ENCODE assay signal across 7 cellular contexts in the genomic region with DNA sequence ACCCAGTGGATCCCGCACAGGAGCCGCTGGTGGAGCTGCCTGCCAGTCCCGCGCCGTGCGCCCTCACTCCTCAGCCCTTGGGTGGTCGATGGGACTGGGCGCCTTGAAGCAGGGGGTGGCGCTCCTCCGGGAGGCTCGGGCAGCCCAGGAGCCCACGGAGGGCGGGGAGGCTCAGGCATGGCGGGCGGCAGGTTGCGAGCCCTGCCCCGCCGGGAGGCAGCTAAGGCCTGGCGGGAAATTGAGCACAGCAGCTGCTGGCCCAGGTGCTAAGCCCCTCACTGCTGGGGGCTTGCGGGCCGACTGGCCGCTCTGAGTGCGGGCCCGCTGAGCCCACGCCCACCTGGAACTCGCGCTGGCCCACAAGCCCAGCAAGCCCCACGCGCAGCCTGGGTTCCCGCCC.
"Had no signal": no experiment of that assay in that cellular context is flagged by ENCODE, and none has a peak within 500 bp of the region (broad histone marks: within the 10 kb centered on the region; RNA-seq: fewer than 3 reads in every experiment).

No MANE protein-coding gene starts in this region.

- ATAC-seq: HepG2 had no signal

- H3K27ac ChIP-seq: HL-60, KMS-11 had no signal

- H3K4me2 ChIP-seq: KMS-11 had no signal

- H3K9ac ChIP-seq: KMS-11 had no signal

- FAIRE-seq: HepG2, HTR-8/SVneo had no signal

- DNase-seq: IMR-90, KBM-7, KG1 had no signal
